In genomic region chr3:188174309-188175044, GRCh38 we compare ENCODE assay signal across 17 cellular contexts. TPM values are rescaled to one million over a fixed set of nuclear protein-coding genes. Genes with fewer than 3 reads are reported as not detected.
DNase-seq lines count a peak whose midpoint lies in the region; ATAC-seq and TF ChIP-seq lines count a peak whose summit lies in the region.
"Had no signal": no experiment of that assay in that cellular context is flagged by ENCODE, and none has a peak within 500 bp of the region (broad histone marks: within the 10 kb centered on the region; RNA-seq: fewer than 3 reads in every experiment).

No MANE protein-coding gene starts in this region.

- in situ Hi-C loops in transverse colon (cut with MboI; ENCODE audit: low pct_ligation_motif_present in 1 of 4, low pct_unique_long_range_greater_than_20kb in 1 of 4, low sequenced_read_pairs in 3 of 4) = loop anchor here in 1 of 4 donors (25.0 kb wide), 1 partner anchor 437 kb away; the partner anchor contains the start of gene BCL6

- intact Hi-C loops in transverse colon (cut with DNase I; ENCODE audit: low total_unique reads) = no loop called here
- intact Hi-C loops in esophagus squamous epithelium (cut with DNase I) = no loop called here

- no peak for TF ChIP-seq EP300 in transverse colon (IDR thresholded peaks at IDR 0.05; ENCODE audit: low read depth)

- H3K36me3 ChIP-seq in transverse colon = no peaks in the 10 kb centered on the region
- peaks cover 0 to 15% (median 0%) of the 10 kb centered on the region in 3 donors for H3K36me3 ChIP-seq in esophagus squamous epithelium
- H3K36me3 ChIP-seq: pancreas had no signal

- no peak overlapping the region for H3K4me3 ChIP-seq in transverse colon
- no peak overlapping the region for H3K4me3 ChIP-seq in esophagus squamous epithelium
- H3K4me3 ChIP-seq: heart right ventricle, pancreas had no signal

- no peaks in the 10 kb centered on the region for H3K27me3 Mint-ChIP-seq in activated naive CD8-positive, alpha-beta T cell treated with anti-CD3 and anti-CD28 coated beads, Interleukin-2, amount 10 ng/mL, durations not matched to agents 7 days and 5 days
- no peaks in the 10 kb centered on the region for H3K27me3 Mint-ChIP-seq in activated naive CD8-positive, alpha-beta T cell treated with anti-CD3 and anti-CD28 coated beads, Interleukin-2, amount 50 U/mL, for 24 hours
- H3K27me3 Mint-ChIP-seq: brain had no signal

- H3K4me1 ChIP-seq in transverse colon = peaks cover 38 to 96% (median 85%) of the 10 kb centered on the region in 4 donors
- peaks cover 0 to 56% (median 12%) of the 10 kb centered on the region in 3 donors for H3K4me1 ChIP-seq in esophagus squamous epithelium

- H3K9me3 ChIP-seq in transverse colon (no peaks in the 10 kb centered on the region), esophagus squamous epithelium (no peaks in the 10 kb centered on the region)
- H3K9me3 ChIP-seq: heart right ventricle, pancreas had no signal

- TF ChIP-seq CTCF in transverse colon (IDR thresholded peaks at IDR 0.05) = no peak
- TF ChIP-seq CTCF in GM20000 (IDR thresholded peaks at IDR 0.05; ENCODE audit: extremely low read depth, missing control alignments) = no peak
- no peak for TF ChIP-seq CTCF in esophagus squamous epithelium (IDR thresholded peaks at IDR 0.05)

- no peak for ATAC-seq in activated naive CD8-positive, alpha-beta T cell treated with anti-CD3 and anti-CD28 coated beads, Interleukin-2, amount 10 ng/mL, durations not matched to agents 7 days and 5 days (ENCODE audit: low read depth)
- no peak for ATAC-seq in activated naive CD8-positive, alpha-beta T cell treated with anti-CD3 and anti-CD28 coated beads, Interleukin-2, amount 50 U/mL, for 24 hours
- ATAC-seq: heart right ventricle, left ventricle myocardium superior, pancreas had no signal

- no peak for TF ChIP-seq POLR2A in transverse colon (IDR thresholded peaks at IDR 0.05)
- TF ChIP-seq POLR2A in esophagus squamous epithelium (IDR thresholded peaks at IDR 0.05) = no peak

- peak overlapping the region; percentile 22 for H3K4me3 Mint-ChIP-seq in activated naive CD8-positive, alpha-beta T cell treated with anti-CD3 and anti-CD28 coated beads, Interleukin-2, amount 10 ng/mL, durations not matched to agents 7 days and 5 days
- H3K4me3 Mint-ChIP-seq in activated naive CD8-positive, alpha-beta T cell treated with anti-CD3 and anti-CD28 coated beads, Interleukin-2, amount 50 U/mL, for 24 hours = no peak overlapping the region
- H3K4me3 Mint-ChIP-seq: activated T-helper 1 cell treated with anti-CD3 and anti-CD28 coated beads, Interleukin-12 subunit alpha, Interleukin-12 subunit beta, Interleukin-2, Interleukin-4 antibody, amounts not matched to agents 30 ng/mL and 10 ng/mL and 1 ng/mL, durations not matched to agents 14 hours and 24 hours and 36 hours; brain had no signal

- peaks cover 41% of the 10 kb centered on the region for H3K36me3 Mint-ChIP-seq in activated naive CD8-positive, alpha-beta T cell treated with anti-CD3 and anti-CD28 coated beads, Interleukin-2, amount 10 ng/mL, durations not matched to agents 7 days and 5 days
- H3K36me3 Mint-ChIP-seq in activated naive CD8-positive, alpha-beta T cell treated with anti-CD3 and anti-CD28 coated beads, Interleukin-2, amount 50 U/mL, for 24 hours (ENCODE audit: low read depth) = peaks cover 4% of the 10 kb centered on the region

- peaks cover 47% of the 10 kb centered on the region for H3K4me1 Mint-ChIP-seq in activated naive CD8-positive, alpha-beta T cell treated with anti-CD3 and anti-CD28 coated beads, Interleukin-2, amount 10 ng/mL, durations not matched to agents 7 days and 5 days
- peaks cover 56% of the 10 kb centered on the region for H3K4me1 Mint-ChIP-seq in activated naive CD8-positive, alpha-beta T cell treated with anti-CD3 and anti-CD28 coated beads, Interleukin-2, amount 50 U/mL, for 24 hours

- WGBS in transverse colon (ENCODE audit: low coverage in 1 of 2), 2 donors = 49 to 62% methylated on average over 5 to 9 of the region's 9 CpGs
- WGBS in esophagus squamous epithelium, 2 donors = 74 to 87% methylated on average over 9 of the region's 9 CpGs

- no peak for DNase-seq in activated naive CD8-positive, alpha-beta T cell treated with anti-CD3 and anti-CD28 coated beads, Interleukin-2, amount 10 ng/mL, durations not matched to agents 7 days and 5 days
- no peak for DNase-seq in activated naive CD8-positive, alpha-beta T cell treated with anti-CD3 and anti-CD28 coated beads, Interleukin-2, amount 50 U/mL, for 24 hours
- DNase-seq in NCI-H345 (lab: John Stamatoyannopoulos, UW) = peak; percentile 77
- DNase-seq in germinal center (ENCODE audit: low spot score) = peak; percentile 37
- no peak for DNase-seq in transverse colon
- no peak for DNase-seq in GM20000 (ENCODE audit: low spot score)
- no peak for DNase-seq in esophagus squamous epithelium (lab: John Stamatoyannopoulos, UW)
- no peak for DNase-seq in inferior parietal cortex (ENCODE audit: extremely low spot score)
- DNase-seq: activated CD4-positive, alpha-beta T cell treated with anti-CD3 and anti-CD28 coated beads for 4 hours; heart right ventricle; left ventricle myocardium superior; NCI-H748 treated with DMSO at 0.1 percent for 48 hours; pancreas; stimulated activated CD8-positive, alpha-beta memory T cell treated with anti-CD3 and anti-CD28 coated beads, Interleukin-4, amount 100 ng/mL, for 48 hours; SW 1271 had no signal

- H3K27me3 ChIP-seq in transverse colon (no peaks in the 10 kb centered on the region), esophagus squamous epithelium (no peaks in the 10 kb centered on the region)
- H3K27me3 ChIP-seq: heart right ventricle, pancreas had no signal

- POLR2A ChIA-PET in activated naive CD8-positive, alpha-beta T cell treated with anti-CD3 and anti-CD28 coated beads, Interleukin-2, amount 10 ng/mL, durations not matched to agents 7 days and 5 days (lab: Charles Lee) = interaction anchor here (1.4 kb wide), 1 partner anchor 15 kb away, joined by 3 read pairs; no protein-coding TSS in a partner anchor

- H3K9me3 Mint-ChIP-seq in activated naive CD8-positive, alpha-beta T cell treated with anti-CD3 and anti-CD28 coated beads, Interleukin-2, amount 10 ng/mL, durations not matched to agents 7 days and 5 days = no peaks in the 10 kb centered on the region
- H3K9me3 Mint-ChIP-seq in activated naive CD8-positive, alpha-beta T cell treated with anti-CD3 and anti-CD28 coated beads, Interleukin-2, amount 50 U/mL, for 24 hours = no peaks in the 10 kb centered on the region
- H3K9me3 Mint-ChIP-seq: activated T-helper 1 cell treated with anti-CD3 and anti-CD28 coated beads, Interleukin-12 subunit alpha, Interleukin-12 subunit beta, Interleukin-2, Interleukin-4 antibody, amounts not matched to agents 30 ng/mL and 10 ng/mL and 1 ng/mL, durations not matched to agents 14 hours and 24 hours and 36 hours had no signal

- H3K27ac Mint-ChIP-seq in activated naive CD8-positive, alpha-beta T cell treated with anti-CD3 and anti-CD28 coated beads, Interleukin-2, amount 10 ng/mL, durations not matched to agents 7 days and 5 days = peak overlapping the region; percentile 31
- no peak overlapping the region for H3K27ac Mint-ChIP-seq in activated naive CD8-positive, alpha-beta T cell treated with anti-CD3 and anti-CD28 coated beads, Interleukin-2, amount 50 U/mL, for 24 hours
- H3K27ac Mint-ChIP-seq: activated T-helper 1 cell treated with anti-CD3 and anti-CD28 coated beads, Interleukin-12 subunit alpha, Interleukin-12 subunit beta, Interleukin-2, Interleukin-4 antibody, amounts not matched to agents 30 ng/mL and 10 ng/mL and 1 ng/mL, durations not matched to agents 14 hours and 24 hours and 36 hours had no signal

- H3K27ac ChIP-seq in transverse colon = peak overlapping the region; percentile 82 to 96 (median 84)
- peak overlapping the region in 1 of 4 donors; percentile 20 for H3K27ac ChIP-seq in esophagus squamous epithelium
- H3K27ac ChIP-seq: pancreas had no signal

RNA-seq across cellular contexts. Expression of gene LPP, which starts 20.5 kb away (rescaled TPM):
- total RNA-seq in activated naive CD8-positive, alpha-beta T cell treated with anti-CD3 and anti-CD28 coated beads, Interleukin-2, amount 10 ng/mL, durations not matched to agents 7 days and 5 days = 10 to 100 TPM; 49.6 to 54.3 TPM
- 100 to 1,000 TPM; 207 to 592 (median 406) TPM for total RNA-seq in transverse colon
- 100 to 1,000 TPM in 2 of 4 donors, 10 to 100 TPM in 2; 41.4 to 369 (median 97.3) TPM for total RNA-seq in esophagus squamous epithelium

Comparison
In these comparisons a context has a peak if more than half of its experiments do, and no peak if none do; other contexts are left out.
1. DNase-seq: peak in NCI-H345 (single experiment) and germinal center (single experiment); none in activated naive CD8-positive, alpha-beta T cell treated with anti-CD3 and anti-CD28 coated beads, Interleukin-2, amount 10 ng/mL, durations not matched to agents 7 days and 5 days (single experiment), activated naive CD8-positive, alpha-beta T cell treated with anti-CD3 and anti-CD28 coated beads, Interleukin-2, amount 50 U/mL, for 24 hours (single experiment), transverse colon (single experiment), GM20000 (single experiment), esophagus squamous epithelium (single experiment) and inferior parietal cortex (single experiment).